Comparison of ENCODE assay signal across 10 cellular contexts in genomic region chr15:72237286-72238224, GRCh38. TPM values are rescaled to one million over a fixed set of nuclear protein-coding genes. Genes with fewer than 3 reads are reported as not detected.
DNase-seq lines count a peak whose midpoint lies in the region; ATAC-seq and TF ChIP-seq lines count a peak whose summit lies in the region.
"Had no signal": no experiment of that assay in that cellular context is flagged by ENCODE, and none has a peak within 500 bp of the region (broad histone marks: within the 10 kb centered on the region; RNA-seq: fewer than 3 reads in every experiment).

No MANE protein-coding gene starts in this region.

- POLR2A ChIA-PET in RWPE1 (lab: Yijun Ruan, JAX; ENCODE audit: low non-redundant PET) = interaction anchor here (0.5 to 0.9 kb wide), 2 partner anchors 8 to 37 kb away, joined by 3 to 8 read pairs; no protein-coding TSS in a partner anchor

- no peaks in the 10 kb centered on the region for H3K27me3 Mint-ChIP-seq in activated naive CD4-positive, alpha-beta T cell treated with anti-CD3 and anti-CD28 coated beads, Interleukin-2, amount 10 ng/mL, durations not matched to agents 7 days and 5 days

- H3K27ac ChIP-seq in RWPE1 = peak overlapping the region; percentile 92
- H3K27ac ChIP-seq: 22Rv1 had no signal

- H3K4me1 Mint-ChIP-seq in activated naive CD4-positive, alpha-beta T cell treated with anti-CD3 and anti-CD28 coated beads, Interleukin-2, amount 10 ng/mL, durations not matched to agents 7 days and 5 days = peaks cover 33% of the 10 kb centered on the region

- H3K36me3 Mint-ChIP-seq in activated naive CD4-positive, alpha-beta T cell treated with anti-CD3 and anti-CD28 coated beads, Interleukin-2, amount 10 ng/mL, durations not matched to agents 7 days and 5 days = peaks cover 17% of the 10 kb centered on the region

- intact Hi-C loops in left ventricle myocardium superior (cut with micrococcal nuclease) = no loop called here

- ATAC-seq in HG03045 (IDR thresholded peaks at IDR 0.05; ENCODE audit: unreplicated experiment) = peak; percentile 54
- ATAC-seq in left ventricle myocardium superior = peak; percentile 78

- CTCF ChIA-PET in RWPE1 (lab: Yijun Ruan, JAX) = interaction anchor here (0.5 to 0.7 kb wide), 5 partner anchors 23 to 1036 kb away, joined by 3 to 8 read pairs (median 3); no protein-coding TSS in a partner anchor
- CTCF ChIA-PET in activated naive CD4-positive, alpha-beta T cell treated with anti-CD3 and anti-CD28 coated beads, Interleukin-2, amount 10 ng/mL, durations not matched to agents 7 days and 5 days (lab: Charles Lee) = interaction anchor here (1.3 to 2.3 kb wide), 3 partner anchors 10 to 48 kb away, joined by 4 to 13 read pairs (median 4); no protein-coding TSS in a partner anchor

- no peak for TF ChIP-seq CTCF in RWPE1 (conservative IDR thresholded peaks at IDR 0.05; ENCODE audit: low read depth)

- H3K4me3 Mint-ChIP-seq in activated naive CD4-positive, alpha-beta T cell treated with anti-CD3 and anti-CD28 coated beads, Interleukin-2, amount 10 ng/mL, durations not matched to agents 7 days and 5 days = peak overlapping the region; percentile 47

- H3K9me3 Mint-ChIP-seq in activated naive CD4-positive, alpha-beta T cell treated with anti-CD3 and anti-CD28 coated beads, Interleukin-2, amount 10 ng/mL, durations not matched to agents 7 days and 5 days = no peaks in the 10 kb centered on the region

- H3K27ac Mint-ChIP-seq in activated naive CD4-positive, alpha-beta T cell treated with anti-CD3 and anti-CD28 coated beads, Interleukin-2, amount 10 ng/mL, durations not matched to agents 7 days and 5 days = peak overlapping the region; percentile 78

- DNase-seq in DMS 273 (lab: John Stamatoyannopoulos, UW; ENCODE audit: unreplicated experiment) (peak; percentile 47), DMS 273 treated with DMSO at 0.1 percent for 48 hours (lab: John Stamatoyannopoulos, UW) (no peak), RWPE1 (ENCODE audit: low spot score) (peak; percentile 96), left ventricle myocardium superior (peak; percentile 37), NCI-H345 (lab: John Stamatoyannopoulos, UW) (no peak)
- DNase-seq in activated naive CD4-positive, alpha-beta T cell treated with anti-CD3 and anti-CD28 coated beads, Interleukin-2, amount 10 ng/mL, durations not matched to agents 7 days and 5 days = peak; percentile 74
- peak; percentile 76 to 78 for DNase-seq in stimulated activated CD4-positive, alpha-beta T cell treated with anti-CD3 and anti-CD28 coated beads, Interleukin-2, amount 100 ng/mL, for 24 hours

RNA-seq across cellular contexts. Expression of gene PKM, which starts 6.6 kb away (rescaled TPM):
- total RNA-seq in left ventricle myocardium superior = 1,059 TPM

RNA-seq across cellular contexts. Expression of gene PARP6, which starts 34.8 kb away (rescaled TPM):
- 49.6 TPM for total RNA-seq in left ventricle myocardium superior

RNA-seq across cellular contexts. Expression of gene GRAMD2A, which starts 40.0 kb away (rescaled TPM):
- total RNA-seq in left ventricle myocardium superior = not detected
- total RNA-seq: liver had no signal

Comparison
In these comparisons a context has a peak if more than half of its experiments do, and no peak if none do; other contexts are left out.
1. DNase-seq: peak in DMS 273 (single experiment), RWPE1 (single experiment), activated naive CD4-positive, alpha-beta T cell treated with anti-CD3 and anti-CD28 coated beads, Interleukin-2, amount 10 ng/mL, durations not matched to agents 7 days and 5 days (single experiment), left ventricle myocardium superior (single experiment) and stimulated activated CD4-positive, alpha-beta T cell treated with anti-CD3 and anti-CD28 coated beads, Interleukin-2, amount 100 ng/mL, for 24 hours (2 of 2); none in DMS 273 treated with DMSO at 0.1 percent for 48 hours (single experiment) and NCI-H345 (single experiment).